Comparison of ENCODE assay signal across 1 cellular context in the genomic region with DNA sequence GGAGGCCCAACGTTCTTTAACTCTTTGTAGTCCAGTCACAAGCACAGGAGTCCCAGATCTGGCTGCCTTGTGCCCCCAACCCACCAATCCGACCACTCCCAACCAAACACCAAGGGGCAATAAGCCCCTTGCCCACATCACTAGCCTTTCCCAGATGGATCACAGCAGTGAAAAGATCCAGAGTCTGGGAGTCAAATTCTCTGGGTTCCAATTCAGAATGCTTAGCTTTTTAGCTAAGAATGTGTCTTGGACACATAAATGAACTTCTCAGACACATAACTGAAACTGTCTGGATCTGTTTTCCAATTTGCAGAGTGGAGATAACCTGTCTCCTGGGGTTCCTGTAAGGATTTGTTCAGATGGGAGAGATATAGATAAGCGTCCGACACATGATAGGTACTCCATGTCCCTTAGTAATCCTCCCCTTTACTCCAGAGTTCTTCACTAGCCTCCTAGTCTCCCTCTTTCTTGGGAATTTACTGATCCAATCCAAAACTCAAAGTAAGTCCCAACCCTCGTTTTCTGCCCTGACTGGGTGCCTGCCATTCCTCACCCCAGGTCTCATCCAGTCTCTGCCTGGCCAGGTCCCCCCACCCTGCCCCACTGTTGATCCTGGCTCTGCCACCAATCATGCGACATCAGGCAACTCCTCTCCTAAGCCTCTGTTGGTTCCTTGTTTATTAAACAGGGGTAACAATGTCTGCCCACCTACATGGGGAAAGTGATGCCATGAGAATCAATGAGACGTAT.
TF ChIP-seq lines count a peak whose summit lies in the region.

No MANE protein-coding gene starts in this region.

TF ChIP-seq in endothelial cell of umbilical vein, 7 proteins besides CTCF, POLR2A, EP300 and RAD21:
- TF ChIP-seq EZH2 (IDR thresholded peaks at IDR 0.05; ENCODE audit: borderline replicate concordance, low read depth, low read length, severe bottlenecking) (no peak), POLR2AphosphoS5 (IDR thresholded peaks at IDR 0.05; ENCODE audit: insufficient read depth, low read depth, low read length) (no peak), JUN (IDR thresholded peaks at IDR 0.05; ENCODE audit: borderline replicate concordance, insufficient read depth, insufficient read length, low read depth) (no peak), GATA2 (IDR thresholded peaks at IDR 0.05; ENCODE audit: insufficient read depth, insufficient read length, low read depth, low read length) (peak; percentile 22)
